Comparison of ENCODE assay signal across 7 cellular contexts in the genomic region with DNA sequence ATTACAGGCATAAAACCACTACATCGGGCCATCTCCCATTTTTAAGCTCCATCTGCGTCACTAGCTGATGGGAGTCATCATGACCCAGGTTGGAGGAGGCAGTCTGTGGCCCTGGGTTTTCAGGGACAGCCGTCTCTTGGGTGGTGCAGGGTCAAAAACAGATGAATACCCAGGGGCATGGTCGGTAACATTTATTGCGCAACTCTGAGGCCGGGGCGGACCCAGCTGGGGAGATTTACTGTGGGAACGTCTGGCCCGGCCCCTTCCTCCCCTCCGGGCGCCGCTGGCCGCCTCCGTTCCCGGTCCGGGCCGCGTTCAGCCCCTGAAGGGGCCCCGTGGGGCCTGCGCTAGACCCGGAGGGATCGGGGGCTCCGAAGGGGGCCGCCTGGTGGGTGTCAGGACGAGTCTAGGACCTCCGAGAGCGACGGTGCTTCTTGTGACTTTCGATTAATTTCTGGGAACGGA. TPM values are rescaled to one million over a fixed set of nuclear protein-coding genes. Genes with fewer than 3 reads are reported as not detected.
DNase-seq lines count a peak whose midpoint lies in the region; TF ChIP-seq lines count a peak whose summit lies in the region.
"Had no signal": no experiment of that assay in that cellular context is flagged by ENCODE, and none has a peak within 500 bp of the region (broad histone marks: within the 10 kb centered on the region; RNA-seq: fewer than 3 reads in every experiment).

No MANE protein-coding gene starts in this region.

- H3K9me3 ChIP-seq in smooth muscle cell (replicated peaks; ENCODE audit: low read depth), result no peaks in the 10 kb centered on the region
- H3K9me3 ChIP-seq: transverse colon had no signal

- POLR2A ChIA-PET in activated CD4-positive, alpha-beta memory T cell treated with anti-CD3 and anti-CD28 coated beads, Interleukin-2, amount 10 ng/mL, durations not matched to agents 7 days and 5 days (lab: Charles Lee), result interaction anchor here (1.2 kb wide), 1 partner anchor 40 kb away, joined by 4 read pairs; no protein-coding TSS in a partner anchor

- peaks cover 64% of the 10 kb centered on the region for H3K27me3 Mint-ChIP-seq in activated CD4-positive, alpha-beta memory T cell treated with anti-CD3 and anti-CD28 coated beads, Interleukin-2, amount 10 ng/mL, durations not matched to agents 7 days and 5 days

- H3K36me3 ChIP-seq in smooth muscle cell (ENCODE audit: low read depth), result no peaks in the 10 kb centered on the region
- H3K36me3 ChIP-seq: transverse colon had no signal

- no peaks in the 10 kb centered on the region for H3K9me3 Mint-ChIP-seq in activated CD4-positive, alpha-beta memory T cell treated with anti-CD3 and anti-CD28 coated beads, Interleukin-2, amount 10 ng/mL, durations not matched to agents 7 days and 5 days

- peak overlapping the region; percentile 91 for H2AFZ ChIP-seq in smooth muscle cell (ENCODE audit: low read depth)

- TF ChIP-seq CTCF in fibroblast of the aortic adventitia (IDR thresholded peaks at IDR 0.05; ENCODE audit: insufficient read depth, low read length), result no peak
- TF ChIP-seq CTCF in smooth muscle cell (IDR thresholded peaks at IDR 0.05; ENCODE audit: borderline replicate concordance, insufficient read depth, poor library complexity, severe bottlenecking), result no peak

- H3F3A ChIP-seq in smooth muscle cell (ENCODE audit: low read depth), result no peaks in the 10 kb centered on the region

- H3K79me2 ChIP-seq in smooth muscle cell (ENCODE audit: low read depth), result no peaks in the 10 kb centered on the region

- no peak overlapping the region for H3K27ac Mint-ChIP-seq in activated CD4-positive, alpha-beta memory T cell treated with anti-CD3 and anti-CD28 coated beads, Interleukin-2, amount 10 ng/mL, durations not matched to agents 7 days and 5 days

- H3K36me3 Mint-ChIP-seq in activated CD4-positive, alpha-beta memory T cell treated with anti-CD3 and anti-CD28 coated beads, Interleukin-2, amount 10 ng/mL, durations not matched to agents 7 days and 5 days (ENCODE audit: low read depth), result no peaks in the 10 kb centered on the region

- peaks cover 13% of the 10 kb centered on the region for H3K4me1 ChIP-seq in smooth muscle cell (ENCODE audit: low read depth)

- H3K9ac ChIP-seq in smooth muscle cell (ENCODE audit: low read depth), result no peak overlapping the region

- CTCF ChIA-PET in activated CD4-positive, alpha-beta memory T cell treated with anti-CD3 and anti-CD28 coated beads, Interleukin-2, amount 10 ng/mL, durations not matched to agents 7 days and 5 days (lab: Charles Lee), result no interaction called here

- no peak overlapping the region for H3K4me3 Mint-ChIP-seq in activated CD4-positive, alpha-beta memory T cell treated with anti-CD3 and anti-CD28 coated beads, Interleukin-2, amount 10 ng/mL, durations not matched to agents 7 days and 5 days

- H3K4me3 ChIP-seq in fibroblast of the aortic adventitia (ENCODE audit: low read depth, low read length) (no peak overlapping the region), smooth muscle cell (peak overlapping the region; percentile 46)

- peak overlapping the region; percentile 94 for H3K4me2 ChIP-seq in smooth muscle cell

- H3K4me1 Mint-ChIP-seq in activated CD4-positive, alpha-beta memory T cell treated with anti-CD3 and anti-CD28 coated beads, Interleukin-2, amount 10 ng/mL, durations not matched to agents 7 days and 5 days, result peaks cover 34% of the 10 kb centered on the region

- 2% methylated on average over 27 of the region's 30 CpGs for WGBS in smooth muscle cell (ENCODE audit: low lambda C conversion rate)

- no peak overlapping the region for H3K27ac ChIP-seq in smooth muscle cell (ENCODE audit: low read depth)

- no peaks in the 10 kb centered on the region for H4K20me1 ChIP-seq in smooth muscle cell (ENCODE audit: low read depth)

- DNase-seq in NCI-H2227 (lab: John Stamatoyannopoulos, UW; ENCODE audit: unreplicated experiment) (peak; percentile 24), fibroblast of the aortic adventitia (ENCODE audit: low read depth) (peak; percentile 27), smooth muscle cell (lab: John Stamatoyannopoulos, UW; ENCODE audit: unreplicated experiment) (no peak), iPS-NIHi7 (ENCODE audit: extremely low spot score) (no peak)
- no peak for DNase-seq in activated CD4-positive, alpha-beta memory T cell treated with anti-CD3 and anti-CD28 coated beads, Interleukin-2, amount 10 ng/mL, durations not matched to agents 7 days and 5 days
- no peak for DNase-seq in activated CD8-positive, alpha-beta memory T cell treated with anti-CD3 and anti-CD28 coated beads for 24 hours
- DNase-seq: transverse colon had no signal

- peaks cover 9% of the 10 kb centered on the region for H3K27me3 ChIP-seq in smooth muscle cell (ENCODE audit: low read depth)

RNA-seq across cellular contexts. Expression of a gene that starts 1.3 kb away (rescaled TPM):
- 0.41 and 2.3 TPM in 2 replicates for total RNA-seq in fibroblast of the aortic adventitia (ENCODE audit: low replicate concordance)
- 5.5 and 9.6 TPM in 2 replicates for total RNA-seq in smooth muscle cell
- polyA plus RNA-seq in smooth muscle cell, result 6.6 and 39.0 TPM in 2 replicates
- not detected for total RNA-seq in activated CD4-positive, alpha-beta memory T cell treated with anti-CD3 and anti-CD28 coated beads, Interleukin-2, amount 10 ng/mL, durations not matched to agents 7 days and 5 days

RNA-seq across cellular contexts. Expression of a gene that starts 14.5 kb away (rescaled TPM):
- total RNA-seq in fibroblast of the aortic adventitia (ENCODE audit: low replicate concordance) (0.08 and 0.45 TPM in 2 replicates), smooth muscle cell (1.0 TPM in 1 of 2 replicates, not detected in the other)
- 3.8 and 5.1 TPM in 2 replicates for polyA plus RNA-seq in smooth muscle cell
- total RNA-seq in activated CD4-positive, alpha-beta memory T cell treated with anti-CD3 and anti-CD28 coated beads, Interleukin-2, amount 10 ng/mL, durations not matched to agents 7 days and 5 days, result not detected

RNA-seq across cellular contexts. Expression of a gene that starts 15.0 kb away (rescaled TPM):
- total RNA-seq in fibroblast of the aortic adventitia (ENCODE audit: low replicate concordance) (113 and 115 TPM in 2 replicates), smooth muscle cell (25.9 and 47.4 TPM in 2 replicates)
- polyA plus RNA-seq in smooth muscle cell, result 165 and 169 TPM in 2 replicates
- 100 to 1,000 TPM; 315 to 318 TPM for total RNA-seq in activated CD4-positive, alpha-beta memory T cell treated with anti-CD3 and anti-CD28 coated beads, Interleukin-2, amount 10 ng/mL, durations not matched to agents 7 days and 5 days

RNA-seq across cellular contexts. Expression of a gene that starts 36.3 kb away (rescaled TPM):
- total RNA-seq in fibroblast of the aortic adventitia (ENCODE audit: low replicate concordance) (8.3 and 11.4 TPM in 2 replicates), smooth muscle cell (9.9 and 11.3 TPM in 2 replicates)
- 24.9 and 27.4 TPM in 2 replicates for polyA plus RNA-seq in smooth muscle cell
- 10 to 100 TPM; 10.0 to 10.2 TPM for total RNA-seq in activated CD4-positive, alpha-beta memory T cell treated with anti-CD3 and anti-CD28 coated beads, Interleukin-2, amount 10 ng/mL, durations not matched to agents 7 days and 5 days

RNA-seq across cellular contexts. Expression of a gene that starts 46.0 kb away (rescaled TPM):
- 0.41 and 0.45 TPM in 2 replicates for total RNA-seq in fibroblast of the aortic adventitia (ENCODE audit: low replicate concordance)
- 0.99 and 1.3 TPM in 2 replicates for total RNA-seq in smooth muscle cell
- 2.7 and 2.8 TPM in 2 replicates for polyA plus RNA-seq in smooth muscle cell
- 1 to 10 TPM; 2.6 to 2.9 TPM for total RNA-seq in activated CD4-positive, alpha-beta memory T cell treated with anti-CD3 and anti-CD28 coated beads, Interleukin-2, amount 10 ng/mL, durations not matched to agents 7 days and 5 days

Comparison
In these comparisons a context has a peak if more than half of its experiments do, and no peak if none do; other contexts are left out.
1. DNase-seq: peak in NCI-H2227 (single experiment) and fibroblast of the aortic adventitia (single experiment); none in smooth muscle cell (single experiment), activated CD4-positive, alpha-beta memory T cell treated with anti-CD3 and anti-CD28 coated beads, Interleukin-2, amount 10 ng/mL, durations not matched to agents 7 days and 5 days (single experiment), iPS-NIHi7 (single experiment) and activated CD8-positive, alpha-beta memory T cell treated with anti-CD3 and anti-CD28 coated beads for 24 hours (single experiment).